8 cellular contexts compared by ENCODE assay signal in the genomic region with DNA sequence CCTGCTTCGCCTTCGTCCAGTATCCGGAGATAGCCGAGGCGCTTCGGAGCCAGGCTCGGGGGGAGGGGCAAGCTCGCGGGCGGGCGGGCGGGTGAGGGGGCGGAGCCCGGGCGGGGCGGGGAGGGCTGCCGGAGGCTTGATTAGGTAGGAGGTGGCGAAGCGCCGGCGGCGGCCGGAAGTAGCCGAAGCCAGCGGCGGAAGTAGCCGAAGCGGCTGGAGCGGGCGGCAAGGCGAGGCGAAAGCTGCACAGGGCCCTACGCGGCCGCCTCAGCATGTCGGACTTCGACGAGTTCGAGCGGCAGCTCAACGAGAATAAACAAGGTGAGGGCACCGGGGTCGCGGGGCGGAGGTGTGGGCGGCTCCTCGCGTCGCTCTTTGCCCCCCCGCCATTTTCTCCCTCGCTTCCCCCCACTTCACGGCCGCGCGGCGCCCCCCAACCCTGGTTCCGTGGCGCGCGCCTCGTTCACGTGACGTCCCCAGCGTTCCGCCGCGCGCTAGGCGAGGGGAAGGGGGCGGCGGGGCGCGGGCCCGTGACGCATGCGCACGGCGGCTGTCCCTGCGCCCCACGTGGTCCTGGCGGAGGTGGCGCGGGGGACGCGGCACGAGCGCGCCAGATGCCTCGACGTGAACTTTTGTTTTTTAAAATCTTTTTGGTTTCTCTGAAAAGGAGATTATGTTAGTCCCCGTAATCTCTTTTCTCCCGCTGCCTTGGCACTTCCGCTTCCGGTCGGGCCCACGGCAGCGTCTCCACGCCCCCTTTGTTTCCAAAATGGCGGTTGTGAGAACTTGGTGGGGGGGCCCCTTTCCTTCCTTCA. TPM values are rescaled to one million over a fixed set of nuclear protein-coding genes. Genes with fewer than 3 reads are reported as not detected.
DNase-seq lines count a peak whose midpoint lies in the region; ATAC-seq and TF ChIP-seq lines count a peak whose summit lies in the region.

A gene (plus strand): TSS at position 203 of the 815 bp plus-strand sequence. CDS start 70 bp downstream, at position 273.

- ATAC-seq in DND-41 (ENCODE audit: insufficient read depth, low read depth) = peak; percentile 54
- ATAC-seq in GM21737 (IDR thresholded peaks at IDR 0.05; ENCODE audit: unreplicated experiment) = peak; percentile 34

- DNase-seq in DND-41 (peak; percentile 96), RPMI8226 (peak; percentile 94), fibroblast of pulmonary artery (ENCODE audit: low read depth) (peak; percentile 62)
- DNase-seq in activated T-helper 2 cell treated with anti-CD3 and anti-CD28 coated beads, Interferon-gamma antibody, Interleukin-2, Interleukin-4, amounts not matched to agents 10 μg/mL and 5 μg/mL and 100 μg/mL, durations not matched to agents 14 hours and 24 hours and 36 hours (ENCODE audit: low spot score) = peak; percentile 91

- intact Hi-C loops in activated T-helper 2 cell treated with anti-CD3 and anti-CD28 coated beads, Interferon-gamma antibody, Interleukin-2, Interleukin-4, amounts not matched to agents 10 μg/mL and 5 μg/mL and 100 μg/mL, durations not matched to agents 14 hours and 24 hours and 36 hours (cut with micrococcal nuclease) = loop anchor here (1.0 to 10.0 kb wide), 4 partner anchors 12 to 660 kb away; a partner anchor contains a TSS

- peak within 1 kb of the TSS; percentile 90 for H3K9ac ChIP-seq in DND-41 (ENCODE audit: low read depth, low read length)
- peak within 1 kb of the TSS; percentile 95 for H3K9ac ChIP-seq in KMS-11

- H3K27me3 Mint-ChIP-seq in activated T-helper 2 cell treated with anti-CD3 and anti-CD28 coated beads, Interferon-gamma antibody, Interleukin-2, Interleukin-4, amounts not matched to agents 10 μg/mL and 5 μg/mL and 100 μg/mL, durations not matched to agents 14 hours and 24 hours and 36 hours (ENCODE audit: low read depth) = no peaks in the 10 kb centered on the region
- peaks cover 5% of the 10 kb centered on the region for H3K27me3 Mint-ChIP-seq in nephron (ENCODE audit: low read depth)
- no peaks in the 10 kb centered on the region for H3K27me3 Mint-ChIP-seq in stimulated activated naive CD8-positive, alpha-beta T cell treated with anti-CD3 and anti-CD28 coated beads, Interleukin-15, Interleukin-2, amounts not matched to agents 100 ng/mL and 50 ng/mL, for 24 hours

- H3K79me2 ChIP-seq in DND-41 (ENCODE audit: insufficient read depth, low read length) (peaks cover 59% of the 10 kb centered on the region), KMS-11 (ENCODE audit: insufficient read depth, low read depth) (peaks cover 47% of the 10 kb centered on the region)

- peaks cover 50% of the 10 kb centered on the region for H3K36me3 ChIP-seq in DND-41 (ENCODE audit: insufficient read depth, low read length)
- H3K36me3 ChIP-seq in KMS-11 (ENCODE audit: insufficient read depth) = no peaks in the 10 kb centered on the region; the same call in 1 of the 2 replicates

- H3K4me1 Mint-ChIP-seq in activated T-helper 2 cell treated with anti-CD3 and anti-CD28 coated beads, Interferon-gamma antibody, Interleukin-2, Interleukin-4, amounts not matched to agents 10 μg/mL and 5 μg/mL and 100 μg/mL, durations not matched to agents 14 hours and 24 hours and 36 hours (ENCODE audit: low read depth) = peaks cover 25% of the 10 kb centered on the region
- H3K4me1 Mint-ChIP-seq in nephron = peaks cover 41% of the 10 kb centered on the region
- H3K4me1 Mint-ChIP-seq in stimulated activated naive CD8-positive, alpha-beta T cell treated with anti-CD3 and anti-CD28 coated beads, Interleukin-15, Interleukin-2, amounts not matched to agents 100 ng/mL and 50 ng/mL, for 24 hours (ENCODE audit: low read depth) = peaks cover 57% of the 10 kb centered on the region

- H2AFZ ChIP-seq in DND-41 (ENCODE audit: low read depth, low read length) = peak within 1 kb of the TSS; percentile 80
- peak within 1 kb of the TSS; percentile 54 for H2AFZ ChIP-seq in KMS-11 (ENCODE audit: low read depth)

- H4K20me1 ChIP-seq in DND-41 (ENCODE audit: insufficient read depth, low read length) (peaks cover 47% of the 10 kb centered on the region), KMS-11 (ENCODE audit: insufficient read depth) (peaks cover 5% of the 10 kb centered on the region; the same call in 1 of the 2 replicates)

- no peaks in the 10 kb centered on the region for H3K9me3 ChIP-seq in DND-41 (ENCODE audit: insufficient read depth, low read length, severe bottlenecking)

- H3K27ac ChIP-seq in DND-41 (ENCODE audit: low read length) (peak within 1 kb of the TSS; percentile 99), KMS-11 (peak within 1 kb of the TSS; percentile 94)

- no peaks in the 10 kb centered on the region for H3K9me3 Mint-ChIP-seq in activated T-helper 2 cell treated with anti-CD3 and anti-CD28 coated beads, Interferon-gamma antibody, Interleukin-2, Interleukin-4, amounts not matched to agents 10 μg/mL and 5 μg/mL and 100 μg/mL, durations not matched to agents 14 hours and 24 hours and 36 hours
- no peaks in the 10 kb centered on the region for H3K9me3 Mint-ChIP-seq in nephron
- H3K9me3 Mint-ChIP-seq in stimulated activated naive CD8-positive, alpha-beta T cell treated with anti-CD3 and anti-CD28 coated beads, Interleukin-15, Interleukin-2, amounts not matched to agents 100 ng/mL and 50 ng/mL, for 24 hours = no peaks in the 10 kb centered on the region

- peak within 1 kb of the TSS; percentile 76 to 89 for H3K4me3 ChIP-seq in DND-41 (ENCODE audit: low read depth in 1 of 2, low read length in 2 of 2)
- H3K4me3 ChIP-seq in KMS-11 (IDR thresholded peaks at IDR 0.05; ENCODE audit: insufficient read depth, low read depth, low read length) = no peak within 1 kb of the TSS
- H3K4me3 ChIP-seq in fibroblast of pulmonary artery (replicated peaks; ENCODE audit: low read depth, low read length) = peak within 1 kb of the TSS; percentile 78

- H3K4me1 ChIP-seq in DND-41 (ENCODE audit: insufficient read depth, low read length) = peaks cover 59% of the 10 kb centered on the region
- H3K4me1 ChIP-seq in KMS-11 (ENCODE audit: low read depth, poor library complexity, severe bottlenecking) = peaks cover 22% of the 10 kb centered on the region

- H3K27me3 ChIP-seq in DND-41 (ENCODE audit: insufficient read depth, low read length, poor library complexity) (no peaks in the 10 kb centered on the region), KMS-11 (ENCODE audit: insufficient read depth, low read depth) (no peaks in the 10 kb centered on the region)

- peaks cover 45% of the 10 kb centered on the region for H3K36me3 Mint-ChIP-seq in activated T-helper 2 cell treated with anti-CD3 and anti-CD28 coated beads, Interferon-gamma antibody, Interleukin-2, Interleukin-4, amounts not matched to agents 10 μg/mL and 5 μg/mL and 100 μg/mL, durations not matched to agents 14 hours and 24 hours and 36 hours (ENCODE audit: low read depth)
- H3K36me3 Mint-ChIP-seq in nephron (ENCODE audit: low read depth) = peaks cover 21% of the 10 kb centered on the region
- H3K36me3 Mint-ChIP-seq in stimulated activated naive CD8-positive, alpha-beta T cell treated with anti-CD3 and anti-CD28 coated beads, Interleukin-15, Interleukin-2, amounts not matched to agents 100 ng/mL and 50 ng/mL, for 24 hours (ENCODE audit: low read depth) = peaks cover 40% of the 10 kb centered on the region

- peak within 1 kb of the TSS; percentile 99 for H3K27ac Mint-ChIP-seq in activated T-helper 2 cell treated with anti-CD3 and anti-CD28 coated beads, Interferon-gamma antibody, Interleukin-2, Interleukin-4, amounts not matched to agents 10 μg/mL and 5 μg/mL and 100 μg/mL, durations not matched to agents 14 hours and 24 hours and 36 hours
- H3K27ac Mint-ChIP-seq in nephron = peak within 1 kb of the TSS; percentile 98 to 99 (median 99)
- H3K27ac Mint-ChIP-seq in stimulated activated naive CD8-positive, alpha-beta T cell treated with anti-CD3 and anti-CD28 coated beads, Interleukin-15, Interleukin-2, amounts not matched to agents 100 ng/mL and 50 ng/mL, for 24 hours = peak within 1 kb of the TSS; percentile 99

- H3K4me2 ChIP-seq in DND-41 (ENCODE audit: insufficient read depth, low read length) (peak within 1 kb of the TSS; percentile 83), KMS-11 (peak within 1 kb of the TSS; percentile 88)

- peak within 1 kb of the TSS; percentile 96 for H3K4me3 Mint-ChIP-seq in activated T-helper 2 cell treated with anti-CD3 and anti-CD28 coated beads, Interferon-gamma antibody, Interleukin-2, Interleukin-4, amounts not matched to agents 10 μg/mL and 5 μg/mL and 100 μg/mL, durations not matched to agents 14 hours and 24 hours and 36 hours (ENCODE audit: low read depth)
- H3K4me3 Mint-ChIP-seq in nephron = peak within 1 kb of the TSS; percentile 91 to 93 (median 92)
- H3K4me3 Mint-ChIP-seq in stimulated activated naive CD8-positive, alpha-beta T cell treated with anti-CD3 and anti-CD28 coated beads, Interleukin-15, Interleukin-2, amounts not matched to agents 100 ng/mL and 50 ng/mL, for 24 hours = peak within 1 kb of the TSS; percentile 91

- no peak for TF ChIP-seq CTCF in DND-41 (IDR thresholded peaks at IDR 0.05; ENCODE audit: borderline replicate concordance, extremely low read depth, low read length, poor library complexity, severe bottlenecking)
- no peak for TF ChIP-seq CTCF in KMS-11 (conservative IDR thresholded peaks at IDR 0.05; ENCODE audit: low read depth, low read length)
- TF ChIP-seq CTCF in fibroblast of pulmonary artery (IDR thresholded peaks at IDR 0.05; ENCODE audit: low read length, missing control alignments) = no peak
- no peak for TF ChIP-seq CTCF in nephron (IDR thresholded peaks at IDR 0.05; ENCODE audit: unreplicated experiment in 3 of 3)

RNA-seq across cellular contexts. Expression of the gene that starts here (rescaled TPM):
- 344 and 351 TPM in 2 replicates for total RNA-seq in activated T-helper 2 cell treated with anti-CD3 and anti-CD28 coated beads, Interferon-gamma antibody, Interleukin-2, Interleukin-4, amounts not matched to agents 10 μg/mL and 5 μg/mL and 100 μg/mL, durations not matched to agents 14 hours and 24 hours and 36 hours
